In the genomic region with DNA sequence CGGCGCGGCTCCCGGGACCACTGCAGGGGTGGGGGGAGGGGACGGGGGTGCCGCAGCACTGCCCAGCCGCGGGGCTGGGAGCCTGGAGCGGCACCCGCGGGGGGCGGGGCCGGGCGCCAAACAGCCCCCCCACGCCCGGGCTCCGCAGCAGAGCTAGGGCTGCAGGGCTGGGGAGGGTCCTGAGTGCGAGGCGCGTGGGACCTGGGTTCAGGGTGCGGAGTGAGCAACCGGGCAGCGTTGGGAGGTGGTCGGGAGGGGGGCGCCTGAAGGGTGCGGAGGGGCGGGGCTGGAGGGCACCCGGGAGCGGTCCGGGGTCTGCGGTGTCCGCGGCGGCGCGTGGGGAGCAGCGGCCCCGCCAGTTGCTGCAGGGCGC, we compare ENCODE assay signal across 8 cellular contexts. TPM values are rescaled to one million over a fixed set of nuclear protein-coding genes. Genes with fewer than 3 reads are reported as not detected.
DNase-seq lines count a peak whose midpoint lies in the region; ATAC-seq and TF ChIP-seq lines count a peak whose summit lies in the region.

No MANE protein-coding gene starts in this region.

- no peaks in the 10 kb centered on the region for H3K27me3 Mint-ChIP-seq in stimulated activated naive CD8-positive, alpha-beta T cell treated with anti-CD3 and anti-CD28 coated beads, Interleukin-15, Interleukin-2, amounts not matched to agents 100 ng/mL and 50 ng/mL, for 24 hours
- H3K27me3 Mint-ChIP-seq in glutamatergic neuron (ENCODE audit: unreplicated experiment) = peaks cover 10% of the 10 kb centered on the region
- no peaks in the 10 kb centered on the region for H3K27me3 Mint-ChIP-seq in stimulated activated memory B cell treated with anti-CD40 and anti-IgM and Interleukin-4, amounts not matched to agents 10 μg/mL and 1 μg/mL and 100 μg/mL, for 72 hours

- no peak overlapping the region for H3K27ac Mint-ChIP-seq in stimulated activated naive CD8-positive, alpha-beta T cell treated with anti-CD3 and anti-CD28 coated beads, Interleukin-15, Interleukin-2, amounts not matched to agents 100 ng/mL and 50 ng/mL, for 24 hours
- H3K27ac Mint-ChIP-seq in glutamatergic neuron (ENCODE audit: unreplicated experiment) = no peak overlapping the region
- H3K27ac Mint-ChIP-seq in stimulated activated memory B cell treated with anti-CD40 and anti-IgM and Interleukin-4, amounts not matched to agents 10 μg/mL and 1 μg/mL and 100 μg/mL, for 72 hours = no peak overlapping the region

- ATAC-seq in stimulated activated naive CD8-positive, alpha-beta T cell treated with anti-CD3 and anti-CD28 coated beads, Interleukin-15, Interleukin-2, amounts not matched to agents 100 U/mL and 50 U/mL, for 24 hours = no peak
- peak; percentile 7 for ATAC-seq in stimulated activated memory B cell treated with anti-CD40 and anti-IgM and Interleukin-4, amounts not matched to agents 10 μg/mL and 1 μg/mL and 100 μg/mL, for 72 hours

- H3K36me3 Mint-ChIP-seq in stimulated activated naive CD8-positive, alpha-beta T cell treated with anti-CD3 and anti-CD28 coated beads, Interleukin-15, Interleukin-2, amounts not matched to agents 100 ng/mL and 50 ng/mL, for 24 hours (ENCODE audit: low read depth) = no peaks in the 10 kb centered on the region
- no peaks in the 10 kb centered on the region for H3K36me3 Mint-ChIP-seq in glutamatergic neuron (ENCODE audit: unreplicated experiment)
- peaks cover 5% of the 10 kb centered on the region for H3K36me3 Mint-ChIP-seq in stimulated activated memory B cell treated with anti-CD40 and anti-IgM and Interleukin-4, amounts not matched to agents 10 μg/mL and 1 μg/mL and 100 μg/mL, for 72 hours

- peaks cover 53% of the 10 kb centered on the region for H3K4me1 Mint-ChIP-seq in stimulated activated naive CD8-positive, alpha-beta T cell treated with anti-CD3 and anti-CD28 coated beads, Interleukin-15, Interleukin-2, amounts not matched to agents 100 ng/mL and 50 ng/mL, for 24 hours (ENCODE audit: low read depth)
- H3K4me1 Mint-ChIP-seq in glutamatergic neuron (ENCODE audit: low read depth, unreplicated experiment) = peaks cover 20% of the 10 kb centered on the region
- H3K4me1 Mint-ChIP-seq in stimulated activated memory B cell treated with anti-CD40 and anti-IgM and Interleukin-4, amounts not matched to agents 10 μg/mL and 1 μg/mL and 100 μg/mL, for 72 hours = peaks cover 43% of the 10 kb centered on the region

- no peak for TF ChIP-seq CTCF in glutamatergic neuron (IDR thresholded peaks at IDR 0.05; ENCODE audit: partially characterized antibody, unreplicated experiment)

- peak overlapping the region; percentile 70 for H3K4me3 Mint-ChIP-seq in stimulated activated naive CD8-positive, alpha-beta T cell treated with anti-CD3 and anti-CD28 coated beads, Interleukin-15, Interleukin-2, amounts not matched to agents 100 ng/mL and 50 ng/mL, for 24 hours
- no peak overlapping the region for H3K4me3 Mint-ChIP-seq in glutamatergic neuron (ENCODE audit: unreplicated experiment)
- peak overlapping the region; percentile 74 for H3K4me3 Mint-ChIP-seq in stimulated activated memory B cell treated with anti-CD40 and anti-IgM and Interleukin-4, amounts not matched to agents 10 μg/mL and 1 μg/mL and 100 μg/mL, for 72 hours

- no peaks in the 10 kb centered on the region for H3K9me3 Mint-ChIP-seq in stimulated activated naive CD8-positive, alpha-beta T cell treated with anti-CD3 and anti-CD28 coated beads, Interleukin-15, Interleukin-2, amounts not matched to agents 100 ng/mL and 50 ng/mL, for 24 hours
- H3K9me3 Mint-ChIP-seq in glutamatergic neuron (ENCODE audit: unreplicated experiment) = peaks cover 9% of the 10 kb centered on the region
- H3K9me3 Mint-ChIP-seq in stimulated activated memory B cell treated with anti-CD40 and anti-IgM and Interleukin-4, amounts not matched to agents 10 μg/mL and 1 μg/mL and 100 μg/mL, for 72 hours = no peaks in the 10 kb centered on the region

- no peak for DNase-seq in stimulated activated naive CD8-positive, alpha-beta T cell treated with anti-CD3 and anti-CD28 coated beads, Interleukin-15, Interleukin-2, amounts not matched to agents 100 U/mL and 50 U/mL, for 24 hours
- DNase-seq in T-helper 22 cell (ENCODE audit: low read depth) (peak; percentile 8), glutamatergic neuron (peak; percentile 53), SW480 (ENCODE audit: low spot score) (no peak), mucosa of gallbladder (ENCODE audit: low spot score) (no peak), NCI-H2081 treated with DMSO at 0.1 percent for 48 hours (lab: John Stamatoyannopoulos, UW) (no peak)

RNA-seq across cellular contexts. Expression of a gene that starts 0.5 kb away (rescaled TPM):
- total RNA-seq in glutamatergic neuron (ENCODE audit: unreplicated experiment) (25.9 TPM), mucosa of gallbladder (43.7 TPM)

RNA-seq across cellular contexts. Expression of a gene that starts 37.1 kb away (rescaled TPM):
- total RNA-seq in glutamatergic neuron (ENCODE audit: unreplicated experiment) (0.59 TPM), mucosa of gallbladder (15.5 TPM)

Comparison
In these comparisons a context has a peak if more than half of its experiments do, and no peak if none do; other contexts are left out.
1. DNase-seq: peak in T-helper 22 cell (single experiment) and glutamatergic neuron (single experiment); none in stimulated activated naive CD8-positive, alpha-beta T cell treated with anti-CD3 and anti-CD28 coated beads, Interleukin-15, Interleukin-2, amounts not matched to agents 100 U/mL and 50 U/mL, for 24 hours (single experiment), SW480 (single experiment), mucosa of gallbladder (single experiment) and NCI-H2081 treated with DMSO at 0.1 percent for 48 hours (single experiment).
2. RNA of a gene that starts 37.1 kb away (total RNA-seq): 15.5 TPM in mucosa of gallbladder (single experiment); 0.59 TPM in glutamatergic neuron (single experiment); every median in the first group is over 10 times any median in the second.